ENCODE assay signal across 20 cellular contexts in genomic region chr9:99896119-99896518, GRCh38.
"Had no signal": no experiment of that assay in that cellular context is flagged by ENCODE, and none has a peak within 500 bp of the region (broad histone marks: within the 10 kb centered on the region; RNA-seq: fewer than 3 reads in every experiment).

No MANE protein-coding gene starts in this region.

- H3K4me3 ChIP-seq: neural progenitor cell, right lobe of liver, thoracic aorta, transverse colon, vagina had no signal

- H3K79me2 ChIP-seq: parathyroid adenoma had no signal

- H3K36me3 ChIP-seq: neural progenitor cell, right lobe of liver, thoracic aorta, transverse colon, vagina had no signal

- H3K9me3 ChIP-seq: right lobe of liver, thoracic aorta, transverse colon, vagina had no signal

- H3K27ac ChIP-seq: neural progenitor cell, parathyroid adenoma, right lobe of liver, thoracic aorta, transverse colon, vagina had no signal

- FAIRE-seq: frontal cortex, small intestine had no signal

- H3K9ac ChIP-seq: neural progenitor cell, parathyroid adenoma had no signal

- DNase-seq: cortex of kidney; hypothalamus; immature natural killer cell; islet precursor cell; kidney glomerular epithelial cell; left colon; left ventricle myocardium superior; mesenchymal stem cell; naive thymus-derived CD4-positive, alpha-beta T cell; right lobe of liver; small intestine; stimulated activated CD4-positive, alpha-beta T cell treated with anti-CD3 and anti-CD28 coated beads, Interleukin-15, amount 100 ng/mL, for 24 hours; stimulated activated CD4-positive, alpha-beta T cell treated with anti-CD3 and anti-CD28 coated beads, Interleukin-2, amount 100 ng/mL, for 48 hours; stimulated activated naive B cell treated with anti-CD40 and anti-IgM and Interleukin-4, amounts not matched to agents 10 μg/mL and 1 μg/mL and 100 μg/mL, for 72 hours; transverse colon had no signal

- H2AFZ ChIP-seq: neural progenitor cell, parathyroid adenoma had no signal

- H3K4me2 ChIP-seq: neural progenitor cell had no signal

- H3K4me1 ChIP-seq: parathyroid adenoma, right lobe of liver, transverse colon, vagina had no signal

- H3K27me3 ChIP-seq: neural progenitor cell, right lobe of liver, transverse colon, vagina had no signal
